Comparison of ENCODE assay signal across 16 cellular contexts in the genomic region with DNA sequence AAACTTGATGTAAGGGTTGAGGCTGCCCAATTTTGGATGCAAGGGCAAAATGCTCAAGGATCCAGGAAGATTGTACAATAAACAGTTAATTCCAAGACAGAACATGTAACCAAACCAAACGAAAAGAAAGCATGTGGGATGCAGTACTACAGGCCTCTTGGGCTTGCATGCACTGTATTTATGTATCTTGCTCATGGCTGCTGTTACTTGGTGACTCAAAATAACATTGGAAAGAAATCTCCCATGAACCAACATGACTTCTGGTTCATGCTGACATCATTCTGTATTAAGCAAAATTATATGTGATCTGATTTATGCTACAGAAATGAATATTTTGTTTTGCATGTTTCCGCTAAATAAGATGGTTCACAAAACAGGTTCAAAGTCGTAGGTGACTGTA.
"Had no signal": no experiment of that assay in that cellular context is flagged by ENCODE, and none has a peak within 500 bp of the region (broad histone marks: within the 10 kb centered on the region; RNA-seq: fewer than 3 reads in every experiment).

No MANE protein-coding gene starts in this region.

- ATAC-seq: effector memory CD8-positive, alpha-beta T cell; heart left ventricle; left lobe of liver; mucosa of descending colon; naive thymus-derived CD8-positive, alpha-beta T cell had no signal

- H3K36me3 ChIP-seq: esophagus squamous epithelium, heart left ventricle, right atrium auricular region, sigmoid colon, stomach had no signal

- DNase-seq: effector memory CD8-positive, alpha-beta T cell; esophagus squamous epithelium; heart left ventricle; islet precursor cell; mammary epithelial cell; mucosa of descending colon; naive thymus-derived CD8-positive, alpha-beta T cell; posterior cingulate gyrus; sigmoid colon; small intestine; stimulated activated CD4-positive, alpha-beta T cell treated with anti-CD3 and anti-CD28 coated beads, Interleukin-12 subunit alpha, Interleukin-12 subunit beta, amount 100 ng/mL, for 4 hours; stimulated activated naive CD4-positive, alpha-beta T cell; stomach; trophoblast cell had no signal

- H3K27me3 ChIP-seq: esophagus squamous epithelium, heart left ventricle, right atrium auricular region, sigmoid colon, stomach had no signal

- H3K27ac ChIP-seq: esophagus squamous epithelium, heart left ventricle, right atrium auricular region, sigmoid colon, stomach had no signal

- H3K4me1 ChIP-seq: esophagus squamous epithelium, heart left ventricle, right atrium auricular region, sigmoid colon, stomach had no signal

- H3K4me3 ChIP-seq: esophagus squamous epithelium, heart left ventricle, mucosa of descending colon, right atrium auricular region, sigmoid colon, stomach had no signal

- H3K9me3 ChIP-seq: esophagus squamous epithelium, heart left ventricle, mucosa of descending colon, right atrium auricular region, sigmoid colon, stomach had no signal
